Comparison of ENCODE assay signal across 10 cellular contexts in the genomic region with DNA sequence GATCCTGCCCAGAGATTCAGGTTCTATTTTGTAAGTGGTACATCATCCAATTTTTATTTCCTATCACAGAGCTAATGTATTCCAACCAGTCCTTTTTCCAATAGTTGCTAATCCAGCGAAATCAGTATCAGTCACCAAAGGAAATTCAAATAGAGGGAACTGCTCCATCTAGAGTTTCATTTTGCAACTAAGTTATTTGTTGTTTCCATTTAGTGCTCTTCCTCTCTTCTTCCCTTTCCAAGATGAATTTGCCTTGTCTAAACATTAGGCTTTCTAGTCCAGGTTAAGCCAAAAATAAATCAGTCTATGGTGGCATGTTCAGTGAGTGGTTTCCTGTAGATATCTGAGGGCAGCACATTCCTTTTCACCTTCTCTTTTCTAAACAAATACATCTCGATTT.
A peak's percentile ranks its signal among the peaks of the same experiment; 100 is the strongest.
DNase-seq lines count a peak whose midpoint lies in the region; ATAC-seq, FAIRE-seq and TF ChIP-seq lines count a peak whose summit lies in the region.
"Had no signal": no experiment of that assay in that cellular context is flagged by ENCODE, and none has a peak within 500 bp of the region (broad histone marks: within the 10 kb centered on the region; RNA-seq: fewer than 3 reads in every experiment).

No MANE protein-coding gene starts in this region.

- H3K9me3 Mint-ChIP-seq in CD14-positive monocyte = peaks cover 0 to 2% (median 0%) of the 10 kb centered on the region in 7 donors

- dilution Hi-C loops in keratinocyte (cut with MboI; ENCODE audit: extremely low pct_ligation_motif_present, low sequenced_read_pairs) = no loop called here

- no peak overlapping the region for H3K4me3 Mint-ChIP-seq in CD14-positive monocyte

- no peak for TF ChIP-seq EP300 in transverse colon (IDR thresholded peaks at IDR 0.05; ENCODE audit: low read depth)

- ATAC-seq in GM18511 (IDR thresholded peaks at IDR 0.05; ENCODE audit: unreplicated experiment) = no peak

- no peak overlapping the region for H3K4me2 ChIP-seq in keratinocyte (ENCODE audit: control insufficient read depth, extremely low read depth, insufficient read depth, low read depth, low read length)

- peak overlapping the region; percentile 48 for H2AFZ ChIP-seq in keratinocyte (ENCODE audit: control insufficient read depth, low read length)

- no peaks in the 10 kb centered on the region for H3K36me3 Mint-ChIP-seq in CD14-positive monocyte

- DNase-seq in SKM-1 treated with dmso at 0.1 percent for 144 hours (lab: John Stamatoyannopoulos, UW; ENCODE audit: unreplicated experiment) (peak; percentile 0), SKM-1 (lab: John Stamatoyannopoulos, UW; ENCODE audit: unreplicated experiment) (no peak), keratinocyte (ENCODE audit: low read depth, low spot score) (no peak), transverse colon (no peak), NOMO-1 treated with DMSO at 0.1 percent for 48 hours (lab: John Stamatoyannopoulos, UW; ENCODE audit: unreplicated experiment) (no peak), CD14-positive monocyte (ENCODE audit: low spot score) (no peak)
- DNase-seq: C1 segment of cervical spinal cord, NCI-H345 had no signal

- TF ChIP-seq CTCF in WI38 (IDR thresholded peaks at IDR 0.05; ENCODE audit: low read depth, low read length) = peak; percentile 9; the same call in 1 of the 2 replicates
- peak in 2 of 3 experiments; percentile 35 to 40 for TF ChIP-seq CTCF in keratinocyte (optimal IDR thresholded peaks at IDR 0.05 in 1 of 3, IDR thresholded peaks at IDR 0.05 in 1 of 3, conservative IDR thresholded peaks at IDR 0.05 in 1 of 3; ENCODE audit: extremely low read depth in 1 of 3, insufficient read depth in 2 of 3, low read length in 3 of 3)
- TF ChIP-seq CTCF in transverse colon (IDR thresholded peaks at IDR 0.05) = peak; percentile 23 to 42 (median 30)
- TF ChIP-seq CTCF in CD14-positive monocyte (IDR thresholded peaks at IDR 0.05) = no peak

- H3K4me3 ChIP-seq in WI38 (ENCODE audit: low read depth, low read length) (no peak overlapping the region), keratinocyte (ENCODE audit: control insufficient read depth in 2 of 3, extremely low read depth in 1 of 3, insufficient read depth in 2 of 3, low read depth in 1 of 3, low read length in 3 of 3) (no peak overlapping the region), transverse colon (no peak overlapping the region)

- H3K27ac ChIP-seq in keratinocyte (ENCODE audit: control insufficient read depth, insufficient read depth, low read length) (no peak overlapping the region), transverse colon (no peak overlapping the region)

- in situ Hi-C loops in transverse colon (cut with MboI; ENCODE audit: low pct_ligation_motif_present in 1 of 4, low pct_unique_long_range_greater_than_20kb in 1 of 4, low sequenced_read_pairs in 3 of 4) = loop anchor here in 1 of 4 donors (25.0 kb wide), 1 partner anchor 236 kb away; no protein-coding TSS in a partner anchor

- H3K4me1 ChIP-seq in keratinocyte (ENCODE audit: control insufficient read depth, extremely low read depth, insufficient read depth, low read length) = peaks cover 6% of the 10 kb centered on the region
- peaks cover 0 to 16% (median 0%) of the 10 kb centered on the region in 4 donors for H3K4me1 ChIP-seq in transverse colon

- no peaks in the 10 kb centered on the region for H3K4me1 Mint-ChIP-seq in CD14-positive monocyte

- no peak overlapping the region for H3K9ac ChIP-seq in keratinocyte (ENCODE audit: control insufficient read depth, extremely low read depth, insufficient read depth, low read length)

- H3K79me2 ChIP-seq in keratinocyte (ENCODE audit: control insufficient read depth, insufficient read depth, low read length) = no peaks in the 10 kb centered on the region

- no peaks in the 10 kb centered on the region for H3K27me3 ChIP-seq in keratinocyte (ENCODE audit: control insufficient read depth, extremely low read depth, insufficient read depth, low read length)
- no peaks in the 10 kb centered on the region for H3K27me3 ChIP-seq in transverse colon

- H3K27me3 Mint-ChIP-seq in CD14-positive monocyte (ENCODE audit: low read depth in 3 of 3) = no peaks in the 10 kb centered on the region

- no peaks in the 10 kb centered on the region for H4K20me1 ChIP-seq in keratinocyte (ENCODE audit: control insufficient read depth, extremely low read depth, insufficient read depth, low read length)

- H3K9me1 ChIP-seq in keratinocyte (ENCODE audit: control insufficient read depth, extremely low read depth, insufficient read depth, low read length) = no peaks in the 10 kb centered on the region

- WGBS in transverse colon (ENCODE audit: low coverage in 1 of 2), 2 donors = 44 to 46% methylated on average over 2 of the region's 2 CpGs

- H3K36me3 ChIP-seq in keratinocyte (ENCODE audit: control insufficient read depth in 2 of 2, extremely low read depth in 1 of 2, insufficient read depth in 2 of 2, low read length in 2 of 2) (no peaks in the 10 kb centered on the region), transverse colon (no peaks in the 10 kb centered on the region)

- intact Hi-C loops in transverse colon (cut with DNase I; ENCODE audit: low total_unique reads) = no loop called here
- intact Hi-C loops in CD14-positive monocyte (cut with micrococcal nuclease) = no loop called here

- H3K9me3 ChIP-seq in keratinocyte (ENCODE audit: control insufficient read depth, low read depth, low read length) = no peaks in the 10 kb centered on the region
- H3K9me3 ChIP-seq in transverse colon = no peaks in the 10 kb centered on the region

- no peak overlapping the region for H3K27ac Mint-ChIP-seq in CD14-positive monocyte

- peak; percentile 79 for FAIRE-seq in keratinocyte (lab: Jason Lieb, UNC)

- no peak for TF ChIP-seq POLR2A in transverse colon (IDR thresholded peaks at IDR 0.05)
